In the genomic region with DNA sequence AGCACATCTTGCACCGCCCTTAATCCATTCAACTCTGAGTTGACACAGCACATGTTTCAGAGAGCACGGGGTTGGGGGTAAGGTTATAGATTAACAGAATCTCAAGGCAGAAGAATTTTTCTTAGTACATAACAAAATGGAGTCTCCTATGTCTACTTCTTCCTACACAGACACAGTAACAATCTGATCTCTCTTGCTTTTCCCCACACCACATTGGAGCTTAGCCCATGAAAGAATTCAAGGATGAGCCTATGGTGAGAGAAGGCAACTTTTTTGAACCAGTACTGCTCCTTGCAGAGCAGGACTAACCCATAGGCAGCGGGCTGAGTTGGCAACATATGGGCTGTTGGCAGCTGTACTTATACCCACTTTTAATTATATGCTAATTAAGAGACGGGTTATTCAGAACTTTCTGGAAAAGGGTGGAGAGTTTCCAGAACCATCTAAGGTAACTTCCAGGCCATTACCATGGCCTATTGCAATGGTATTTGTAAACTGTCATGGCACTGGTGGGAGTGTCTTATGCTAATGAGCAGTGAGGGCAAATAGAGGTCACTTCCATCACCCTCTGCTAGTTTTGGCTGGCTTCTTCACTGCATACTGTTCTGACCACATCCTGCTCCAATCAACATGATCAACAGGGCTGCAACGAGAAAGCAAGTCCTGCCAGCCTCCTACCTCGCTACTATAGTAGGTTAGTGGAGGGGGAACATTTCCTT, we compare ENCODE assay signal across 8 cellular contexts. TPM values are rescaled to one million over a fixed set of nuclear protein-coding genes. Genes with fewer than 3 reads are reported as not detected.
DNase-seq lines count a peak whose midpoint lies in the region; ATAC-seq, FAIRE-seq and TF ChIP-seq lines count a peak whose summit lies in the region.
"Not testable (repeated sequence)": the region's sequence is repeated elsewhere in the genome, so short reads cannot be mapped to it uniquely, and the experiment has no call there.
"Had no signal": no experiment of that assay in that cellular context is flagged by ENCODE, and none has a peak within 500 bp of the region (broad histone marks: within the 10 kb centered on the region; RNA-seq: fewer than 3 reads in every experiment).

No MANE protein-coding gene starts in this region.

- not testable (repeated sequence) for H3K9ac ChIP-seq in fibroblast of lung (ENCODE audit: insufficient read depth, low read length)

- H3K79me2 ChIP-seq in fibroblast of lung (ENCODE audit: control insufficient read depth, insufficient read depth, low read length) = not testable (repeated sequence)

- not testable (repeated sequence) for H3K4me3 ChIP-seq in H7 (ENCODE audit: insufficient read depth, low read depth, low read length)
- H3K4me3 ChIP-seq in fibroblast of lung (replicated peaks in 1 of 4; ENCODE audit: control extremely low read depth in 1 of 4, insufficient read depth in 1 of 4, low read depth in 3 of 4, low read length in 4 of 4) = peak overlapping the region in 1 of 4 experiments; percentile 6

- peak overlapping the region; percentile 45 for H2AFZ ChIP-seq in fibroblast of lung (ENCODE audit: low read length)

- not testable (repeated sequence) for H3K36me3 ChIP-seq in H7 (replicated peaks; ENCODE audit: control insufficient read depth, insufficient read depth, low read length); fibroblast of lung (ENCODE audit: control insufficient read depth, insufficient read depth, low read length)

- not testable (repeated sequence) for H3K27ac ChIP-seq in fibroblast of lung (ENCODE audit: insufficient read depth, low read length)

- not testable (repeated sequence) for H3K9me3 ChIP-seq in fibroblast of lung (ENCODE audit: control insufficient read depth, insufficient read depth, low read depth, low read length)

- not testable (repeated sequence) for H3K27me3 ChIP-seq in H7 (ENCODE audit: control insufficient read depth, insufficient read depth, low read length); fibroblast of lung (ENCODE audit: control insufficient read depth, insufficient read depth, low read length)

- not testable (repeated sequence) for FAIRE-seq in HTR-8/SVneo (lab: Jason Lieb, UNC)

- peak; percentile 21 for DNase-seq in H7
- DNase-seq in HTR-8/SVneo (ENCODE audit: insufficient read length, low spot score) = peak; percentile 31
- DNase-seq in activated gamma-delta T cell treated with Interleukin-2 at 50 U/mL for 16 hours = peak; percentile 65
- DNase-seq in fibroblast of lung (ENCODE audit: low read depth in 2 of 2) = peak; percentile 91 to 97
- DNase-seq in mucosa of gallbladder (ENCODE audit: low spot score) = peak; percentile 51

- not testable (repeated sequence) for H4K20me1 ChIP-seq in fibroblast of lung (ENCODE audit: control insufficient read depth, extremely low read depth, insufficient read depth, low read length)

- ATAC-seq in GM18499 (IDR thresholded peaks at IDR 0.05; ENCODE audit: insufficient read depth, unreplicated experiment) (peak; percentile 54), SK-N-SH treated with all-trans-retinoic acid at 6 μM for 48 hours (peak; percentile 93)

- peak overlapping the region; percentile 83 for H3K4me2 ChIP-seq in fibroblast of lung (ENCODE audit: extremely low read depth, insufficient read depth, low read length)

- not testable (repeated sequence) for TF ChIP-seq CTCF in fibroblast of lung (conservative IDR thresholded peaks at IDR 0.05 in 1 of 2, IDR thresholded peaks at IDR 0.05 in 1 of 2; ENCODE audit: low read depth in 1 of 2, low read length in 2 of 2)

- not testable (repeated sequence) for H3K4me1 ChIP-seq in fibroblast of lung (ENCODE audit: control insufficient read depth, extremely low read depth, insufficient read depth, low read length)

TF ChIP-seq in SK-N-SH treated with all-trans-retinoic acid at 6 μM for 48 hours, 23 proteins besides CTCF, POLR2A, EP300 and RAD21:
- TF ChIP-seq ZFP3 (CRISPR knock-in tag; IDR thresholded peaks at IDR 0.05) (peak; percentile 20; the same call in 1 of the 2 replicates), RARB (CRISPR knock-in tag; IDR thresholded peaks at IDR 0.05) (peak; percentile 84), OSR1 (CRISPR knock-in tag; IDR thresholded peaks at IDR 0.05) (peak; percentile 77; the same call in 1 of the 2 replicates), CSDC2 (CRISPR knock-in tag; IDR thresholded peaks at IDR 0.05) (peak; percentile 98), TOX (CRISPR knock-in tag; IDR thresholded peaks at IDR 0.05; ENCODE audit: borderline replicate concordance) (peak; percentile 71; the same call in 1 of the 2 replicates)

RNA-seq across cellular contexts. Expression of gene PLAAT4, which starts 5.4 kb away (rescaled TPM):
- total RNA-seq in H7 (2014; rRNA removed; shearing (Covaris generic)) = 1.1 and 4.1 TPM in 2 replicates
- total RNA-seq in fibroblast of lung = 85.7 and 108 TPM in 2 replicates
- polyA plus RNA-seq in fibroblast of lung = 47.4 and 69.1 TPM in 2 replicates
- 46.8 and 65.7 TPM in 2 replicates for polyA plus RNA-seq in fibroblast of lung (2012)
- polyA minus RNA-seq in fibroblast of lung (ENCODE audit: low replicate concordance) = 17.4 and 33.2 TPM in 2 replicates
- total RNA-seq in mucosa of gallbladder = 87.0 TPM

RNA-seq across cellular contexts. Expression of gene LGALS12, which starts 25.3 kb away (rescaled TPM):
- total RNA-seq in H7 (2014; rRNA removed; shearing (Covaris generic)) = 6.8 and 16.6 TPM in 2 replicates
- total RNA-seq in fibroblast of lung = under 0.01 TPM in 1 of 2 replicates, not detected in the other
- polyA plus RNA-seq in fibroblast of lung = not detected in 2 replicates
- polyA plus RNA-seq in fibroblast of lung (2012) = not detected in 2 replicates
- polyA minus RNA-seq in fibroblast of lung (ENCODE audit: low replicate concordance) = not detected in 2 replicates
- 0.26 TPM for total RNA-seq in mucosa of gallbladder
- total RNA-seq: uterus had no signal

RNA-seq across cellular contexts. Expression of gene PLAAT2, which starts 31.9 kb away (rescaled TPM):
- not detected in 2 replicates for total RNA-seq in H7 (2014; rRNA removed; shearing (Covaris generic))
- total RNA-seq in fibroblast of lung (not detected in 2 replicates), mucosa of gallbladder (2.1 TPM)
- not detected in 2 replicates for polyA plus RNA-seq in fibroblast of lung
- polyA plus RNA-seq in fibroblast of lung (2012) = not detected in 2 replicates
- not detected in 2 replicates for polyA minus RNA-seq in fibroblast of lung (ENCODE audit: low replicate concordance)
- total RNA-seq: uterus had no signal

RNA-seq across cellular contexts. Expression of gene PLAAT5, which starts 40.3 kb away (rescaled TPM):
- 29.6 and 30.0 TPM in 2 replicates for total RNA-seq in H7 (2014; rRNA removed; shearing (Covaris generic))
- total RNA-seq in fibroblast of lung = 0.50 and 0.51 TPM in 2 replicates
- 0.07 and 0.16 TPM in 2 replicates for polyA plus RNA-seq in fibroblast of lung
- polyA plus RNA-seq in fibroblast of lung (2012) = not detected in 2 replicates
- not detected in 2 replicates for polyA minus RNA-seq in fibroblast of lung (ENCODE audit: low replicate concordance)
- 1.7 TPM for total RNA-seq in mucosa of gallbladder

Comparison
In these comparisons a context has a peak if more than half of its experiments do, and no peak if none do; other contexts are left out.
1. DNase-seq: peak in every context shown above with its lines; median percentile 94 in fibroblast of lung; 65 in activated gamma-delta T cell treated with Interleukin-2 at 50 U/mL for 16 hours; 51 in mucosa of gallbladder; 31 in HTR-8/SVneo; 21 in H7.
2. RNA of gene PLAAT4, which starts 5.4 kb away (total RNA-seq): 87.0 TPM in mucosa of gallbladder (single experiment) and 85.7 to 108 TPM in fibroblast of lung; 1.1 to 4.1 TPM in H7; every median in the first group is over 10 times any median in the second.